In genomic region chr22:26330971-26331625, GRCh38 we compare ENCODE assay signal across 8 cellular contexts.
DNase-seq lines count a peak whose midpoint lies in the region; ATAC-seq and TF ChIP-seq lines count a peak whose summit lies in the region.

No MANE protein-coding gene starts in this region.

- ATAC-seq in activated naive CD4-positive, alpha-beta T cell treated with anti-CD3 and anti-CD28 coated beads, Interleukin-2, amount 50 U/mL, for 72 hours, result peak; percentile 48 to 74
- peak; percentile 49 for ATAC-seq in Right ventricle myocardium superior (ENCODE audit: poor library complexity)
- no peak for ATAC-seq in GM19397 (IDR thresholded peaks at IDR 0.05; ENCODE audit: unreplicated experiment)
- ATAC-seq in GM19463 (IDR thresholded peaks at IDR 0.05; ENCODE audit: unreplicated experiment), result no peak

- no peak overlapping the region for H3K27ac Mint-ChIP-seq in activated naive CD4-positive, alpha-beta T cell treated with anti-CD3 and anti-CD28 coated beads, Interleukin-2, amount 50 U/mL, for 72 hours

- intact Hi-C loops in Right ventricle myocardium superior (cut with DNase I), result loop anchor here (5.0 kb wide), 1 partner anchor 244 kb away; no protein-coding TSS in a partner anchor

- H3K27me3 ChIP-seq in MM.1S (replicated peaks; ENCODE audit: insufficient read depth, low read length), result peaks cover 81% of the 10 kb centered on the region

- TF ChIP-seq CTCF in MM.1S (IDR thresholded peaks at IDR 0.05; ENCODE audit: low read length), result peak; percentile 91

- no peak overlapping the region for H3K27ac ChIP-seq in MM.1S (ENCODE audit: low read length)

- H4K20me1 ChIP-seq in MM.1S (ENCODE audit: insufficient read depth, low read length), result no peaks in the 10 kb centered on the region

- no peak overlapping the region for H3K4me3 ChIP-seq in MM.1S (ENCODE audit: low read length)

- H3K36me3 Mint-ChIP-seq in activated naive CD4-positive, alpha-beta T cell treated with anti-CD3 and anti-CD28 coated beads, Interleukin-2, amount 50 U/mL, for 72 hours, result no peaks in the 10 kb centered on the region

- no peak overlapping the region for H2AFZ ChIP-seq in MM.1S (ENCODE audit: low read length)

- H3F3A ChIP-seq in MM.1S (ENCODE audit: insufficient read depth, low read length), result no peaks in the 10 kb centered on the region

- DNase-seq in EL (peak; percentile 50), MM.1S (peak; percentile 56), SK-MEL-5 (ENCODE audit: low read depth, low spot score) (peak; percentile 85), Right ventricle myocardium superior (no peak), renal cortical epithelial cell (ENCODE audit: low read depth) (peak; percentile 26)
- DNase-seq in activated naive CD4-positive, alpha-beta T cell treated with anti-CD3 and anti-CD28 coated beads, Interleukin-2, amount 50 U/mL, for 72 hours (ENCODE audit: low spot score in 2 of 2), result peak in 1 of 2 donors; percentile 66

- in situ Hi-C loops in SK-MEL-5 (cut with HindIII; ENCODE audit: low pct_unique_long_range_greater_than_20kb, low sequenced_read_pairs), result no loop called here

- H3K9me3 Mint-ChIP-seq in activated naive CD4-positive, alpha-beta T cell treated with anti-CD3 and anti-CD28 coated beads, Interleukin-2, amount 50 U/mL, for 72 hours, result no peaks in the 10 kb centered on the region

- no peak overlapping the region for H3K4me2 ChIP-seq in MM.1S (ENCODE audit: low read depth, low read length)

- H3K79me2 ChIP-seq in MM.1S (ENCODE audit: low read length), result no peaks in the 10 kb centered on the region

- no peaks in the 10 kb centered on the region for H3K36me3 ChIP-seq in MM.1S (replicated peaks; ENCODE audit: insufficient read depth, low read length)

- H3K9me2 ChIP-seq in MM.1S (replicated peaks; ENCODE audit: insufficient read depth, low read length), result no peaks in the 10 kb centered on the region

- no peak overlapping the region for H3K9ac ChIP-seq in MM.1S (ENCODE audit: low read length)

- H3K9me3 ChIP-seq in MM.1S (replicated peaks; ENCODE audit: insufficient read depth, low read length), result no peaks in the 10 kb centered on the region

- no peaks in the 10 kb centered on the region for H3K4me1 ChIP-seq in MM.1S (ENCODE audit: low read length)

Comparison
In these comparisons a context has a peak if more than half of its experiments do, and no peak if none do; other contexts are left out.
1. ATAC-seq: peak in activated naive CD4-positive, alpha-beta T cell treated with anti-CD3 and anti-CD28 coated beads, Interleukin-2, amount 50 U/mL, for 72 hours (2 of 2) and Right ventricle myocardium superior (single experiment); none in GM19397 (single experiment) and GM19463 (single experiment).